Comparison of ENCODE assay signal across 8 cellular contexts in the genomic region with DNA sequence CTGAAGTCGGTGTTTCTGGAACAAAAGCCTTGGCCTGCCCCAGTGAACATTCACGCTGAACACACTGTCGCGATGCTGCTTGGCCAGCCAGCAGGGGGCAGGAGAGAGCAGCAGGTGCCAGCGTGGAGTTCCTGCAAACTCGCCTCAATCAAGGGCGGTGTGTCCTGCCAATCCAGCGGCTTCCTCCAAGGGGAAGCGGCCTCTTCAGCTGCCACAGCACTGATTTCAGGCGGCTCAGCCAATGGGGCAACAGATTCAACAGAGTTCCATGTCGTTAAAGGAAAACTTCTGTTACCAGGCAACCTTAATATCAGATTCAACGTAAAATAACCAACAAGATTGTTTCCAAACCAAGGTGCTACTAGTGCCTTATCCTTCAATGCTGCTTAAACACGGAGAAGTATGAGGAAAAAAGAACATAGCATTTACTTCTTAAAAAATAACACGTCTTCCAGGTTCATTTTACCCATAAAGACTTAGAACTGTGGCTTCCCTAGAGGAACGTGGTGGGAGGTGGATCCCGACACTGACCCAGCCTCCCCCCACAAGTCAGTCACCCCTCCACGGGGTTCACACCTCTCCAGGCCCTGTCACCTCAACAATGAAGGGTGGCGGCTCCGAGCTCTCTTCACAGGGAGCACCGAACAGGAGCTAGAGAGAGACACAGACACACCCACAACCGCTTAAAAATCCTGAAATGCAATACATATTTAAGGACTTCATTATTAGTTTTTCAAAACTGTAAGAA.
DNase-seq lines count a peak whose midpoint lies in the region; ATAC-seq and TF ChIP-seq lines count a peak whose summit lies in the region.

No MANE protein-coding gene starts in this region.

- no peaks in the 10 kb centered on the region for H3K9me3 Mint-ChIP-seq in T-cell
- H3K9me3 Mint-ChIP-seq in progenitor cell of endocrine pancreas (ENCODE audit: low read depth) = no peaks in the 10 kb centered on the region

- POLR2A ChIA-PET in T-cell (lab: Charles Lee) = no interaction called here

- DNase-seq in C1 segment of cervical spinal cord (lab: John Stamatoyannopoulos, UW) (peak; percentile 3 to 93 (median 85)), NB4 (ENCODE audit: low read depth) (peak; percentile 83), T-cell (peak; percentile 41 to 82 (median 70)), adrenal gland (peak; percentile 94 to 97 (median 95)), heart right ventricle (peak; percentile 92 to 95), progenitor cell of endocrine pancreas (ENCODE audit: low spot score, unreplicated experiment) (peak; percentile 93), upper lobe of left lung (peak; percentile 93 to 95)

- H3K4me1 Mint-ChIP-seq in T-cell (peaks cover 15 to 26% (median 21%) of the 10 kb centered on the region in 3 donors), progenitor cell of endocrine pancreas (ENCODE audit: low read depth) (peaks cover 52% of the 10 kb centered on the region)

- H3K4me3 ChIP-seq in NB4 (ENCODE audit: low read depth, low read length) (no peak overlapping the region), adrenal gland (no peak overlapping the region), heart right ventricle (peak overlapping the region in 1 of 10 donors; percentile 2), upper lobe of left lung (no peak overlapping the region)

- no peaks in the 10 kb centered on the region for H3K27me3 ChIP-seq in adrenal gland
- no peaks in the 10 kb centered on the region for H3K27me3 ChIP-seq in heart right ventricle
- H3K27me3 ChIP-seq in upper lobe of left lung = no peaks in the 10 kb centered on the region

- intact Hi-C loops in adrenal gland (cut with DNase I) (loop anchor here in 1 of 2 donors (5.0 to 10.0 kb wide), 2 partner anchors 174 to 276 kb away; a partner anchor contains a TSS), heart right ventricle (cut with DNase I) (loop anchor here (1.0 to 10.0 kb wide), 17 partner anchors 74 to 476 kb away; a partner anchor contains a TSS)

- H3K4me3 Mint-ChIP-seq in T-cell (peak overlapping the region in 1 of 3 donors; percentile 13), progenitor cell of endocrine pancreas (ENCODE audit: low read depth) (peak overlapping the region; percentile 43)

- ATAC-seq in GM21360 (IDR thresholded peaks at IDR 0.05; ENCODE audit: unreplicated experiment) (peak; percentile 43), T-cell (replicated peaks in 1 of 4) (peak; percentile 75 to 91 (median 81)), heart right ventricle (peak; percentile 89 to 95 (median 94)), upper lobe of left lung (ENCODE audit: low FRiP score in 2 of 2) (peak; percentile 92 to 93)

- TF ChIP-seq POLR2A in NB4 (IDR thresholded peaks at IDR 0.05; ENCODE audit: extremely low read depth, insufficient read length) (no peak), adrenal gland (IDR thresholded peaks at IDR 0.05) (no peak), upper lobe of left lung (IDR thresholded peaks at IDR 0.05) (no peak)

- peak overlapping the region in 1 of 2 donors; percentile 0 for H3K27ac Mint-ChIP-seq in T-cell
- peak overlapping the region; percentile 90 for H3K27ac Mint-ChIP-seq in progenitor cell of endocrine pancreas

- peak; percentile 94 for TF ChIP-seq CTCF in NB4 (IDR thresholded peaks at IDR 0.05; ENCODE audit: low read depth, low read length)
- peak; percentile 97 to 99 (median 98) for TF ChIP-seq CTCF in adrenal gland (IDR thresholded peaks at IDR 0.05)
- peak; percentile 84 to 99 (median 98) for TF ChIP-seq CTCF in heart right ventricle (IDR thresholded peaks at IDR 0.05)
- peak; percentile 98 for TF ChIP-seq CTCF in progenitor cell of endocrine pancreas (IDR thresholded peaks at IDR 0.05; ENCODE audit: unreplicated experiment)
- TF ChIP-seq CTCF in upper lobe of left lung (IDR thresholded peaks at IDR 0.05) = peak; percentile 90 to 98 (median 94)

- H3K36me3 Mint-ChIP-seq in T-cell (no peaks in the 10 kb centered on the region), progenitor cell of endocrine pancreas (ENCODE audit: insufficient read depth) (peaks cover 3% of the 10 kb centered on the region)

- H3K4me1 ChIP-seq in adrenal gland (replicated peaks in 1 of 2) = peaks cover 0 to 14% of the 10 kb centered on the region in 2 donors
- H3K4me1 ChIP-seq in heart right ventricle = peaks cover 8 to 48% (median 24%) of the 10 kb centered on the region in 9 donors
- peaks cover 0 to 19% (median 4%) of the 10 kb centered on the region in 4 donors for H3K4me1 ChIP-seq in upper lobe of left lung

- H3K27ac ChIP-seq in adrenal gland (peak overlapping the region in 1 of 5 donors; percentile 18), heart right ventricle (peak overlapping the region in 8 of 10 donors; percentile 5 to 64 (median 52)), upper lobe of left lung (peak overlapping the region in 3 of 4 donors; percentile 17 to 40 (median 28))

- 28 to 35% (median 31%) methylated on average over 19 to 21 of the region's 21 CpGs for WGBS in adrenal gland, 4 donors
- whole genome bisulfite sequencing in heart right ventricle, 2 donors = 21 to 27% methylated on average over 21 of the region's 21 CpGs
- WGBS in upper lobe of left lung, 2 donors = 20 to 27% methylated on average over 19 to 21 of the region's 21 CpGs

- CTCF ChIA-PET in T-cell (lab: Charles Lee) = no interaction called here

- H3K27me3 Mint-ChIP-seq in T-cell (peaks cover 0 to 5% of the 10 kb centered on the region in 2 donors), progenitor cell of endocrine pancreas (no peaks in the 10 kb centered on the region)

- TF ChIP-seq EP300 in upper lobe of left lung (IDR thresholded peaks at IDR 0.05) = no peak

- H3K9me3 ChIP-seq in adrenal gland (replicated peaks in 1 of 3) = no peaks in the 10 kb centered on the region
- no peaks in the 10 kb centered on the region for H3K9me3 ChIP-seq in heart right ventricle
- no peaks in the 10 kb centered on the region for H3K9me3 ChIP-seq in upper lobe of left lung

- H3K36me3 ChIP-seq in adrenal gland (replicated peaks in 1 of 2) = no peaks in the 10 kb centered on the region
- H3K36me3 ChIP-seq in heart right ventricle = peaks cover 0 to 7% (median 0%) of the 10 kb centered on the region in 9 donors
- H3K36me3 ChIP-seq in upper lobe of left lung = no peaks in the 10 kb centered on the region

Comparison
In these comparisons a context has a peak if more than half of its experiments do, and no peak if none do; other contexts are left out.
1. ATAC-seq: peak in every context shown above with its lines; median percentile 94 in heart right ventricle; 92 in upper lobe of left lung; 81 in T-cell; 43 in GM21360.